Comparison of ENCODE assay signal across 20 cellular contexts in genomic region chr5:157383151-157383810, GRCh38.
DNase-seq lines count a peak whose midpoint lies in the region; ATAC-seq and TF ChIP-seq lines count a peak whose summit lies in the region.
"Had no signal": no experiment of that assay in that cellular context is flagged by ENCODE, and none has a peak within 500 bp of the region (broad histone marks: within the 10 kb centered on the region; RNA-seq: fewer than 3 reads in every experiment).

No MANE protein-coding gene starts in this region.

- DNase-seq in activated naive CD4-positive, alpha-beta T cell treated with Interleukin-2 at 50 U/mL for 16 hours = no peak
- DNase-seq in chondrocyte (ENCODE audit: low spot score) = no peak
- DNase-seq in thoracic aorta (ENCODE audit: low spot score) = no peak
- DNase-seq in SHP77 (lab: John Stamatoyannopoulos, UW) = no peak
- DNase-seq: activated CD4-positive, alpha-beta T cell treated with anti-CD3 and anti-CD28 coated beads for 4 hours; amniotic stem cell; CD4-positive, alpha-beta T cell; DMS79 treated with DMSO at 0.1 percent for 48 hours; head of caudate nucleus; kidney; naive B cell; NCI-H187 treated with DMSO at 0.1 percent for 48 hours; NCI-H510A; stimulated activated CD4-positive, alpha-beta T cell treated with anti-CD3 and anti-CD28 coated beads, Interleukin-4, amount 100 ng/mL, for 4 hours; upper lobe of right lung had no signal

- ATAC-seq in thoracic aorta (ENCODE audit: insufficient number of reproducible peaks, low FRiP score, low read depth) = no peak
- ATAC-seq in HG03378 (IDR thresholded peaks at IDR 0.05; ENCODE audit: unreplicated experiment) = no peak
- ATAC-seq in HG03135 (IDR thresholded peaks at IDR 0.05; ENCODE audit: unreplicated experiment) = no peak
- ATAC-seq: esophagus mucosa, upper lobe of right lung had no signal

- no peaks in the 10 kb centered on the region for H3K27me3 Mint-ChIP-seq in activated naive CD4-positive, alpha-beta T cell treated with anti-CD3 and anti-CD28 coated beads, Interleukin-2, amount 50 U/mL, for 24 hours
- no peaks in the 10 kb centered on the region for H3K27me3 Mint-ChIP-seq in chondrocyte (ENCODE audit: low read depth)
- H3K27me3 Mint-ChIP-seq: CD4-positive, alpha-beta T cell; naive B cell had no signal

- no peaks in the 10 kb centered on the region for H3K9me3 Mint-ChIP-seq in activated naive CD4-positive, alpha-beta T cell treated with anti-CD3 and anti-CD28 coated beads, Interleukin-2, amount 50 U/mL, for 24 hours
- no peaks in the 10 kb centered on the region for H3K9me3 Mint-ChIP-seq in chondrocyte (ENCODE audit: low read depth)
- H3K9me3 Mint-ChIP-seq: CD4-positive, alpha-beta T cell; naive B cell had no signal

- H3K4me3 Mint-ChIP-seq in activated naive CD4-positive, alpha-beta T cell treated with anti-CD3 and anti-CD28 coated beads, Interleukin-2, amount 50 U/mL, for 24 hours = no peak overlapping the region
- H3K4me3 Mint-ChIP-seq in chondrocyte (ENCODE audit: unreplicated experiment) = peak overlapping the region; percentile 67
- H3K4me3 Mint-ChIP-seq: CD4-positive, alpha-beta T cell; naive B cell had no signal

- H3K9me3 ChIP-seq in muscle layer of colon (ENCODE audit: low read length) (no peaks in the 10 kb centered on the region), thoracic aorta (no peaks in the 10 kb centered on the region)
- H3K9me3 ChIP-seq: upper lobe of right lung had no signal

- H3K27me3 ChIP-seq in muscle layer of colon (ENCODE audit: control insufficient read depth in 1 of 2, insufficient read depth in 2 of 2, low read length in 2 of 2) (no peaks in the 10 kb centered on the region), thoracic aorta (replicated peaks; ENCODE audit: insufficient read depth) (no peaks in the 10 kb centered on the region)
- H3K27me3 ChIP-seq: upper lobe of right lung had no signal

- H3K36me3 ChIP-seq in muscle layer of colon (ENCODE audit: insufficient read depth, low read length) (no peaks in the 10 kb centered on the region), thoracic aorta (no peaks in the 10 kb centered on the region)

- TF ChIP-seq CTCF in chondrocyte (IDR thresholded peaks at IDR 0.05) (no peak), thoracic aorta (IDR thresholded peaks at IDR 0.05) (no peak)

- H3K4me3 ChIP-seq in muscle layer of colon (ENCODE audit: low read depth in 1 of 2, low read length in 2 of 2) (no peak overlapping the region), thoracic aorta (peak overlapping the region; percentile 70)
- H3K4me3 ChIP-seq: upper lobe of right lung had no signal

- peaks cover 19% of the 10 kb centered on the region for H3K36me3 Mint-ChIP-seq in activated naive CD4-positive, alpha-beta T cell treated with anti-CD3 and anti-CD28 coated beads, Interleukin-2, amount 50 U/mL, for 24 hours
- H3K36me3 Mint-ChIP-seq in chondrocyte (ENCODE audit: low read depth) = no peaks in the 10 kb centered on the region

- H3K27ac Mint-ChIP-seq in activated naive CD4-positive, alpha-beta T cell treated with anti-CD3 and anti-CD28 coated beads, Interleukin-2, amount 50 U/mL, for 24 hours = peak overlapping the region; percentile 86
- peak overlapping the region; percentile 97 for H3K27ac Mint-ChIP-seq in chondrocyte (ENCODE audit: unreplicated experiment)

- H3K4me1 Mint-ChIP-seq in activated naive CD4-positive, alpha-beta T cell treated with anti-CD3 and anti-CD28 coated beads, Interleukin-2, amount 50 U/mL, for 24 hours = no peaks in the 10 kb centered on the region
- peaks cover 92% of the 10 kb centered on the region for H3K4me1 Mint-ChIP-seq in chondrocyte (ENCODE audit: low read depth)
- H3K4me1 Mint-ChIP-seq: naive B cell had no signal

- H3K9ac ChIP-seq in muscle layer of colon (ENCODE audit: low read length) = peak overlapping the region; percentile 23

- H3K4me1 ChIP-seq in muscle layer of colon (ENCODE audit: insufficient read depth, low read length) (peaks cover 79% of the 10 kb centered on the region), thoracic aorta (ENCODE audit: control insufficient read depth in 1 of 2, low read depth in 2 of 2) (peaks cover 14 to 59% of the 10 kb centered on the region in 2 donors)
- H3K4me1 ChIP-seq: upper lobe of right lung had no signal

- H3K27ac ChIP-seq in muscle layer of colon (ENCODE audit: low read depth, low read length) (peak overlapping the region; percentile 88), thoracic aorta (peak overlapping the region; percentile 89 to 95)
- H3K27ac ChIP-seq: upper lobe of right lung had no signal
